16 cellular contexts compared by ENCODE assay signal in the genomic region with DNA sequence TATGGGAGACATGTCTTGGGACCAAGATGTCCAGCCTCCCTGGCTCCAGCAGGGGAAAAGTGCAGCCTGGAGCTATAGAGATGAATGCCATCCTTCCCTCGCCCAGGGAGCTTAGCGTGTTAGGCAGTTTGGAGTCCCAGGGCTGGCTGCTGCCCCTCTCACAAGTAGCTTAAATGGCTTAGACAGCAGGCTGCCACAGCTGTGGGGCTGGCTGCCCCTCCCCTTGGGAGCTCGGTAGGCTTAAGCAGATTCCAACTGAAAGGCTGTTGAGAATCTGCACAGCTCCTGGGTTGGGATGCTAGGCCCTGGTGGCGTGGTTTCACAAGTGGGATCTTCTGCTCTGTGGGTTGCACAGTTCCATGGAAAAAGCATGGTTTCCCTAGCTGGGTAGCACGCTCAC.
DNase-seq lines count a peak whose midpoint lies in the region; ATAC-seq and TF ChIP-seq lines count a peak whose summit lies in the region.
"Had no signal": no experiment of that assay in that cellular context is flagged by ENCODE, and none has a peak within 500 bp of the region (broad histone marks: within the 10 kb centered on the region; RNA-seq: fewer than 3 reads in every experiment).

No MANE protein-coding gene starts in this region.

- CTCF ChIA-PET in activated naive CD4-positive, alpha-beta T cell treated with anti-CD3 and anti-CD28 coated beads, Interleukin-2, amount 10 ng/mL, durations not matched to agents 7 days and 5 days (lab: Charles Lee), result no interaction called here

- ATAC-seq in activated T-helper 17 cell treated with anti-CD3 and anti-CD28 coated beads, Interleukin-2, amount 50 U/mL, for 72 hours (replicated peaks), result no peak
- no peak for ATAC-seq in HG02588 (IDR thresholded peaks at IDR 0.05; ENCODE audit: unreplicated experiment)

- no peaks in the 10 kb centered on the region for H3K4me1 Mint-ChIP-seq in glutamatergic neuron (ENCODE audit: low read depth, unreplicated experiment)
- H3K4me1 Mint-ChIP-seq in activated T-helper 17 cell treated with anti-CD3 and anti-CD28 coated beads, Interleukin-2, amount 50 U/mL, for 72 hours, result no peaks in the 10 kb centered on the region
- no peaks in the 10 kb centered on the region for H3K4me1 Mint-ChIP-seq in activated naive CD4-positive, alpha-beta T cell treated with anti-CD3 and anti-CD28 coated beads, Interleukin-2, amount 10 ng/mL, durations not matched to agents 7 days and 5 days
- H3K4me1 Mint-ChIP-seq: CD4-positive, alpha-beta memory T cell had no signal

- TF ChIP-seq CTCF in WERI-Rb-1 (IDR thresholded peaks at IDR 0.05; ENCODE audit: low read depth, low read length) (no peak), glutamatergic neuron (IDR thresholded peaks at IDR 0.05; ENCODE audit: partially characterized antibody, unreplicated experiment) (no peak)

- no peaks in the 10 kb centered on the region for H3K36me3 ChIP-seq in WERI-Rb-1

- DNase-seq in NCI-H524 treated with DMSO at 0.1 percent for 48 hours (lab: John Stamatoyannopoulos, UW) (peak; percentile 11), WERI-Rb-1 (peak; percentile 9), glutamatergic neuron (peak; percentile 38), OCI-M1 (lab: John Stamatoyannopoulos, UW) (no peak)
- no peak for DNase-seq in activated naive CD4-positive, alpha-beta T cell treated with anti-CD3 and anti-CD28 coated beads, Interleukin-2, amount 10 ng/mL, durations not matched to agents 7 days and 5 days
- DNase-seq: C1 segment of cervical spinal cord; Calu3; CD4-positive, alpha-beta memory T cell; COR-L47; DMS153; DND-41; GOT3; H7; HCEC 1CT had no signal

- H3K27me3 ChIP-seq in WERI-Rb-1 (ENCODE audit: insufficient read depth, low read depth, severe bottlenecking), result peaks cover 16% of the 10 kb centered on the region

- H3K27ac ChIP-seq in WERI-Rb-1, result no peak overlapping the region

- H3K36me3 Mint-ChIP-seq in glutamatergic neuron (ENCODE audit: unreplicated experiment), result peaks cover 9% of the 10 kb centered on the region
- H3K36me3 Mint-ChIP-seq in activated T-helper 17 cell treated with anti-CD3 and anti-CD28 coated beads, Interleukin-2, amount 50 U/mL, for 72 hours (ENCODE audit: low read depth), result no peaks in the 10 kb centered on the region
- no peaks in the 10 kb centered on the region for H3K36me3 Mint-ChIP-seq in activated naive CD4-positive, alpha-beta T cell treated with anti-CD3 and anti-CD28 coated beads, Interleukin-2, amount 10 ng/mL, durations not matched to agents 7 days and 5 days
- H3K36me3 Mint-ChIP-seq: CD4-positive, alpha-beta memory T cell had no signal

- H3K4me3 ChIP-seq in WERI-Rb-1 (ENCODE audit: low read depth, low read length), result no peak overlapping the region

- H3K9me3 ChIP-seq in WERI-Rb-1 (ENCODE audit: severe bottlenecking), result no peaks in the 10 kb centered on the region

- peaks cover 4% of the 10 kb centered on the region for H3K9me3 Mint-ChIP-seq in glutamatergic neuron (ENCODE audit: unreplicated experiment)
- peaks cover 37% of the 10 kb centered on the region for H3K9me3 Mint-ChIP-seq in activated T-helper 17 cell treated with anti-CD3 and anti-CD28 coated beads, Interleukin-2, amount 50 U/mL, for 72 hours
- peaks cover 19% of the 10 kb centered on the region for H3K9me3 Mint-ChIP-seq in activated naive CD4-positive, alpha-beta T cell treated with anti-CD3 and anti-CD28 coated beads, Interleukin-2, amount 10 ng/mL, durations not matched to agents 7 days and 5 days

- no peak overlapping the region for H3K27ac Mint-ChIP-seq in glutamatergic neuron (ENCODE audit: unreplicated experiment)
- no peak overlapping the region for H3K27ac Mint-ChIP-seq in activated T-helper 17 cell treated with anti-CD3 and anti-CD28 coated beads, Interleukin-2, amount 50 U/mL, for 72 hours
- H3K27ac Mint-ChIP-seq in activated naive CD4-positive, alpha-beta T cell treated with anti-CD3 and anti-CD28 coated beads, Interleukin-2, amount 10 ng/mL, durations not matched to agents 7 days and 5 days, result no peak overlapping the region

- H3K4me3 Mint-ChIP-seq in glutamatergic neuron (ENCODE audit: unreplicated experiment), result no peak overlapping the region
- no peak overlapping the region for H3K4me3 Mint-ChIP-seq in activated T-helper 17 cell treated with anti-CD3 and anti-CD28 coated beads, Interleukin-2, amount 50 U/mL, for 72 hours
- no peak overlapping the region for H3K4me3 Mint-ChIP-seq in activated naive CD4-positive, alpha-beta T cell treated with anti-CD3 and anti-CD28 coated beads, Interleukin-2, amount 10 ng/mL, durations not matched to agents 7 days and 5 days
- H3K4me3 Mint-ChIP-seq: CD4-positive, alpha-beta memory T cell had no signal

- peaks cover 1% of the 10 kb centered on the region for H3K27me3 Mint-ChIP-seq in glutamatergic neuron (ENCODE audit: unreplicated experiment)
- H3K27me3 Mint-ChIP-seq in activated T-helper 17 cell treated with anti-CD3 and anti-CD28 coated beads, Interleukin-2, amount 50 U/mL, for 72 hours, result no peaks in the 10 kb centered on the region
- no peaks in the 10 kb centered on the region for H3K27me3 Mint-ChIP-seq in activated naive CD4-positive, alpha-beta T cell treated with anti-CD3 and anti-CD28 coated beads, Interleukin-2, amount 10 ng/mL, durations not matched to agents 7 days and 5 days
- H3K27me3 Mint-ChIP-seq: CD4-positive, alpha-beta memory T cell had no signal

Comparison
In these comparisons a context has a peak if more than half of its experiments do, and no peak if none do; other contexts are left out.
1. DNase-seq: peak in NCI-H524 treated with DMSO at 0.1 percent for 48 hours (single experiment), WERI-Rb-1 (single experiment) and glutamatergic neuron (single experiment); none in activated naive CD4-positive, alpha-beta T cell treated with anti-CD3 and anti-CD28 coated beads, Interleukin-2, amount 10 ng/mL, durations not matched to agents 7 days and 5 days (single experiment) and OCI-M1 (single experiment).